ENCODE assay signal across 18 cellular contexts in genomic region chr1:40847023-40847740, GRCh38. TPM values are rescaled to one million over a fixed set of nuclear protein-coding genes. Genes with fewer than 3 reads are reported as not detected.
DNase-seq lines count a peak whose midpoint lies in the region; ATAC-seq and TF ChIP-seq lines count a peak whose summit lies in the region.
"Had no signal": no experiment of that assay in that cellular context is flagged by ENCODE, and none has a peak within 500 bp of the region (broad histone marks: within the 10 kb centered on the region; RNA-seq: fewer than 3 reads in every experiment).

No MANE protein-coding gene starts in this region.

- H3K4me3 ChIP-seq in fibroblast of mammary gland (ENCODE audit: control insufficient read depth, low read depth, low read length) = no peak overlapping the region
- H3K4me3 ChIP-seq in right cardiac atrium (ENCODE audit: low read length) = no peak overlapping the region
- no peak overlapping the region for H3K4me3 ChIP-seq in effector memory CD4-positive, alpha-beta T cell (ENCODE audit: insufficient read depth, low read depth, low read length, poor library complexity, severe bottlenecking)
- H3K4me3 ChIP-seq: MG63, thyroid gland had no signal

- intact Hi-C loops in right cardiac atrium (cut with DNase I) = loop anchor here in 2 of 4 donors (5.0 to 10.0 kb wide), 3 partner anchors 82 to 222 kb away; no protein-coding TSS in a partner anchor

- H3K9me3 ChIP-seq in right cardiac atrium (ENCODE audit: control insufficient read depth, low read length) = peaks cover 2% of the 10 kb centered on the region
- no peaks in the 10 kb centered on the region for H3K9me3 ChIP-seq in effector memory CD4-positive, alpha-beta T cell (ENCODE audit: control insufficient read depth, low read length)
- H3K9me3 ChIP-seq: BE2C, MG63, thyroid gland had no signal

- no peaks in the 10 kb centered on the region for H3K27me3 ChIP-seq in right cardiac atrium (ENCODE audit: control insufficient read depth, insufficient read depth)
- H3K27me3 ChIP-seq in effector memory CD4-positive, alpha-beta T cell (replicated peaks; ENCODE audit: control insufficient read depth, insufficient read depth, low read length, poor library complexity, severe bottlenecking) = no peaks in the 10 kb centered on the region
- H3K27me3 ChIP-seq: BE2C, MG63, thyroid gland had no signal

- ATAC-seq in right cardiac atrium = no peak
- ATAC-seq: activated CD4-positive, alpha-beta T cell treated with anti-CD3 and anti-CD28 coated beads for 36 hours; effector memory CD8-positive, alpha-beta T cell; left lobe of liver had no signal

- DNase-seq in ELR (ENCODE audit: low read depth) (peak; percentile 55), SK-MEL-5 (ENCODE audit: low read depth, low spot score) (peak; percentile 54), fibroblast of mammary gland (ENCODE audit: low read depth) (peak; percentile 35), renal cortical epithelial cell (ENCODE audit: low read depth) (peak; percentile 75), NCI-H1417 treated with DMSO at 0.1 percent for 48 hours (lab: John Stamatoyannopoulos, UW) (no peak), right cardiac atrium (no peak)
- DNase-seq in effector memory CD4-positive, alpha-beta T cell = no peak
- DNase-seq: activated CD4-positive, alpha-beta T cell treated with anti-CD3 and anti-CD28 coated beads for 36 hours; activated effector memory CD4-positive, alpha-beta T cell treated with Interleukin-2 at 50 U/mL for 16 hours; BE2C; central memory CD4-positive, alpha-beta T cell; effector memory CD8-positive, alpha-beta T cell; MG63; NCI-H1694 treated with DMSO at 0.1 percent for 48 hours; NCI-H446; stimulated activated CD4-positive, alpha-beta T cell treated with anti-CD3 and anti-CD28 coated beads, Interleukin-12 subunit alpha, Interleukin-12 subunit beta, amount 100 ng/mL, for 4 hours; thyroid gland had no signal

- in situ Hi-C loops in SK-MEL-5 (cut with HindIII; ENCODE audit: low pct_unique_long_range_greater_than_20kb, low sequenced_read_pairs) = no loop called here

- WGBS in right cardiac atrium = 78% methylated on average over 6 of the region's 6 CpGs

- no peaks in the 10 kb centered on the region for H3K4me1 ChIP-seq in right cardiac atrium (ENCODE audit: control insufficient read depth, insufficient read depth, low read length)
- H3K4me1 ChIP-seq in effector memory CD4-positive, alpha-beta T cell (ENCODE audit: control insufficient read depth, insufficient read depth, low read length, poor library complexity, severe bottlenecking) = no peaks in the 10 kb centered on the region
- H3K4me1 ChIP-seq: thyroid gland had no signal

- no peak overlapping the region for H3K27ac ChIP-seq in right cardiac atrium (ENCODE audit: low read length)
- no peak overlapping the region for H3K27ac ChIP-seq in effector memory CD4-positive, alpha-beta T cell (ENCODE audit: insufficient read depth, low read length, poor library complexity, severe bottlenecking)
- H3K27ac ChIP-seq: thyroid gland had no signal

- H3K36me3 ChIP-seq in effector memory CD4-positive, alpha-beta T cell (ENCODE audit: control insufficient read depth, insufficient read depth, low read length) = no peaks in the 10 kb centered on the region
- H3K36me3 ChIP-seq: BE2C, MG63, thyroid gland had no signal

- TF ChIP-seq CTCF in fibroblast of mammary gland (conservative IDR thresholded peaks at IDR 0.05; ENCODE audit: control insufficient read depth, insufficient read depth, low read depth, low read length) = no peak

RNA-seq across cellular contexts. Expression of gene CITED4, which starts 15.0 kb away (rescaled TPM):
- total RNA-seq in SK-MEL-5 (2014; rRNA removed; shearing (Covaris generic)) = 0.55 TPM in 1 of 2 replicates, not detected in the other
- 2.6 and 2.7 TPM in 2 replicates for polyA plus RNA-seq in SK-MEL-5 (2015; cell fraction: cytosol; rRNA removed)
- polyA plus RNA-seq in SK-MEL-5 (2015; cell fraction: nucleus; rRNA removed) = 0.33 and 0.34 TPM in 2 replicates
- 33.5 and 45.1 TPM in 2 replicates for total RNA-seq in renal cortical epithelial cell
- total RNA-seq in right cardiac atrium = 10 to 100 TPM; 19.9 to 44.5 (median 38.2) TPM
- 13.7 TPM for polyA plus RNA-seq in right cardiac atrium

Comparison
In these comparisons a context has a peak if more than half of its experiments do, and no peak if none do; other contexts are left out.
1. DNase-seq: peak in ELR (single experiment), SK-MEL-5 (single experiment), fibroblast of mammary gland (single experiment) and renal cortical epithelial cell (single experiment); none in NCI-H1417 treated with DMSO at 0.1 percent for 48 hours (single experiment), right cardiac atrium (0 of 3) and effector memory CD4-positive, alpha-beta T cell (0 of 3).
2. RNA of gene CITED4, which starts 15.0 kb away (total RNA-seq): 19.9 to 44.5 TPM in right cardiac atrium and 33.5 to 45.1 TPM in renal cortical epithelial cell; 0.55 TPM in SK-MEL-5; every median in the first group is over 10 times any median in the second.